In genomic region chr1:157138220-157139124, GRCh38 we compare ENCODE assay signal across 8 cellular contexts. TPM values are rescaled to one million over a fixed set of nuclear protein-coding genes. Genes with fewer than 3 reads are reported as not detected.
DNase-seq lines count a peak whose midpoint lies in the region; ATAC-seq and TF ChIP-seq lines count a peak whose summit lies in the region.

Gene ETV3 (minus strand): TSS chr1:157138395. CDS start chr1:157136352, 2,043 bp downstream.

- H3K79me2 ChIP-seq in fibroblast of lung (ENCODE audit: control insufficient read depth, insufficient read depth, low read length): peaks cover 31% of the 10 kb centered on the region

- H3K36me3 ChIP-seq in fibroblast of lung (ENCODE audit: control insufficient read depth, insufficient read depth, low read length): peaks cover 5% of the 10 kb centered on the region

- H3K27ac ChIP-seq in fibroblast of lung (ENCODE audit: insufficient read depth, low read length): peak within 1 kb of the TSS; percentile 76

- H3K4me1 Mint-ChIP-seq in activated T-helper 1 cell treated with anti-CD3 and anti-CD28 coated beads, Interleukin-12 subunit alpha, Interleukin-12 subunit beta, Interleukin-2, Interleukin-4 antibody, amounts not matched to agents 30 ng/mL and 10 ng/mL and 1 ng/mL, durations not matched to agents 14 hours and 24 hours and 36 hours (ENCODE audit: low read depth): peaks cover 71% of the 10 kb centered on the region
- peaks cover 28 to 62% (median 55%) of the 10 kb centered on the region in 4 donors for H3K4me1 Mint-ChIP-seq in naive thymus-derived CD8-positive, alpha-beta T cell
- H3K4me1 Mint-ChIP-seq in stimulated activated naive B cell treated with anti-CD40 and anti-IgM and Interleukin-4, amounts not matched to agents 10 μg/mL and 1 μg/mL and 100 μg/mL, for 72 hours: peaks cover 47 to 75% of the 10 kb centered on the region in 2 donors

- H3K27me3 ChIP-seq in fibroblast of lung (ENCODE audit: control insufficient read depth, insufficient read depth, low read length): no peaks in the 10 kb centered on the region

- H3K4me1 ChIP-seq in fibroblast of lung (ENCODE audit: control insufficient read depth, extremely low read depth, insufficient read depth, low read length): peaks cover 8% of the 10 kb centered on the region

- intact Hi-C loops in activated T-helper 1 cell treated with anti-CD3 and anti-CD28 coated beads, Interleukin-12 subunit alpha, Interleukin-12 subunit beta, Interleukin-2, Interleukin-4 antibody, amounts not matched to agents 30 ng/mL and 10 ng/mL and 1 ng/mL, durations not matched to agents 14 hours and 24 hours and 36 hours (cut with micrococcal nuclease): loop anchor here (5.0 to 10.0 kb wide), 3 partner anchors 324 to 1939 kb away; partner anchors contain the start of genes AIM2, MRPL24 and SH2D2A

- H3K9me3 Mint-ChIP-seq in activated T-helper 1 cell treated with anti-CD3 and anti-CD28 coated beads, Interleukin-12 subunit alpha, Interleukin-12 subunit beta, Interleukin-2, Interleukin-4 antibody, amounts not matched to agents 30 ng/mL and 10 ng/mL and 1 ng/mL, durations not matched to agents 14 hours and 24 hours and 36 hours: no peaks in the 10 kb centered on the region
- no peaks in the 10 kb centered on the region for H3K9me3 Mint-ChIP-seq in naive thymus-derived CD8-positive, alpha-beta T cell
- no peaks in the 10 kb centered on the region for H3K9me3 Mint-ChIP-seq in stimulated activated naive B cell treated with anti-CD40 and anti-IgM and Interleukin-4, amounts not matched to agents 10 μg/mL and 1 μg/mL and 100 μg/mL, for 72 hours

- no peaks in the 10 kb centered on the region for H3K9me3 ChIP-seq in fibroblast of lung (ENCODE audit: control insufficient read depth, insufficient read depth, low read depth, low read length)

- peak within 1 kb of the TSS; percentile 85 for H3K4me2 ChIP-seq in fibroblast of lung (ENCODE audit: extremely low read depth, insufficient read depth, low read length)

- H3K4me3 ChIP-seq in fibroblast of lung (replicated peaks in 1 of 4; ENCODE audit: control extremely low read depth in 1 of 4, insufficient read depth in 1 of 4, low read depth in 3 of 4, low read length in 4 of 4): peak within 1 kb of the TSS; percentile 62 to 99 (median 94)

- H3K9ac ChIP-seq in fibroblast of lung (ENCODE audit: insufficient read depth, low read length): peak within 1 kb of the TSS; percentile 92

- no peaks in the 10 kb centered on the region for H4K20me1 ChIP-seq in fibroblast of lung (ENCODE audit: control insufficient read depth, extremely low read depth, insufficient read depth, low read length)

- H3K4me3 Mint-ChIP-seq in activated T-helper 1 cell treated with anti-CD3 and anti-CD28 coated beads, Interleukin-12 subunit alpha, Interleukin-12 subunit beta, Interleukin-2, Interleukin-4 antibody, amounts not matched to agents 30 ng/mL and 10 ng/mL and 1 ng/mL, durations not matched to agents 14 hours and 24 hours and 36 hours: peak within 1 kb of the TSS; percentile 93
- peak within 1 kb of the TSS; percentile 88 to 97 (median 94) for H3K4me3 Mint-ChIP-seq in naive thymus-derived CD8-positive, alpha-beta T cell
- H3K4me3 Mint-ChIP-seq in stimulated activated naive B cell treated with anti-CD40 and anti-IgM and Interleukin-4, amounts not matched to agents 10 μg/mL and 1 μg/mL and 100 μg/mL, for 72 hours: peak within 1 kb of the TSS; percentile 97 to 99

- peaks cover under 1% of the 10 kb centered on the region for H3K27me3 Mint-ChIP-seq in activated T-helper 1 cell treated with anti-CD3 and anti-CD28 coated beads, Interleukin-12 subunit alpha, Interleukin-12 subunit beta, Interleukin-2, Interleukin-4 antibody, amounts not matched to agents 30 ng/mL and 10 ng/mL and 1 ng/mL, durations not matched to agents 14 hours and 24 hours and 36 hours (ENCODE audit: insufficient read depth)
- no peaks in the 10 kb centered on the region for H3K27me3 Mint-ChIP-seq in naive thymus-derived CD8-positive, alpha-beta T cell
- H3K27me3 Mint-ChIP-seq in stimulated activated naive B cell treated with anti-CD40 and anti-IgM and Interleukin-4, amounts not matched to agents 10 μg/mL and 1 μg/mL and 100 μg/mL, for 72 hours: no peaks in the 10 kb centered on the region

- TF ChIP-seq CTCF in fibroblast of lung (conservative IDR thresholded peaks at IDR 0.05 in 1 of 2, IDR thresholded peaks at IDR 0.05 in 1 of 2; ENCODE audit: low read depth in 1 of 2, low read length in 2 of 2): no peak

- peak; percentile 76 for ATAC-seq in GM21717 (IDR thresholded peaks at IDR 0.05; ENCODE audit: unreplicated experiment)
- peak; percentile 75 to 80 for ATAC-seq in naive thymus-derived CD8-positive, alpha-beta T cell
- ATAC-seq in stimulated activated naive B cell treated with anti-CD40 and anti-IgM and Interleukin-4, amounts not matched to agents 10 μg/mL and 1 μg/mL and 100 μg/mL, for 72 hours (replicated peaks): peak; percentile 75 to 79

- H2AFZ ChIP-seq in fibroblast of lung (ENCODE audit: low read length): peak within 1 kb of the TSS; percentile 47

- H3K27ac Mint-ChIP-seq in activated T-helper 1 cell treated with anti-CD3 and anti-CD28 coated beads, Interleukin-12 subunit alpha, Interleukin-12 subunit beta, Interleukin-2, Interleukin-4 antibody, amounts not matched to agents 30 ng/mL and 10 ng/mL and 1 ng/mL, durations not matched to agents 14 hours and 24 hours and 36 hours: peak within 1 kb of the TSS; percentile 93
- peak within 1 kb of the TSS; percentile 91 to 99 (median 97) for H3K27ac Mint-ChIP-seq in naive thymus-derived CD8-positive, alpha-beta T cell
- H3K27ac Mint-ChIP-seq in stimulated activated naive B cell treated with anti-CD40 and anti-IgM and Interleukin-4, amounts not matched to agents 10 μg/mL and 1 μg/mL and 100 μg/mL, for 72 hours: peak within 1 kb of the TSS; percentile 97

- DNase-seq in DMS53 (lab: John Stamatoyannopoulos, UW) (peak; percentile 97), KG1 (lab: John Stamatoyannopoulos, UW) (peak; percentile 75), RPMI7951 (ENCODE audit: low read depth) (peak; percentile 92), fibroblast of lung (ENCODE audit: low read depth in 2 of 2) (peak; percentile 87 to 94)
- peak; percentile 89 for DNase-seq in activated T-helper 1 cell treated with anti-CD3 and anti-CD28 coated beads, Interleukin-12 subunit alpha, Interleukin-12 subunit beta, Interleukin-2, Interleukin-4 antibody, amounts not matched to agents 30 ng/mL and 10 ng/mL and 1 ng/mL, durations not matched to agents 14 hours and 24 hours and 36 hours (ENCODE audit: low spot score)
- peak; percentile 76 to 92 (median 86) for DNase-seq in naive thymus-derived CD8-positive, alpha-beta T cell
- DNase-seq in stimulated activated naive B cell treated with anti-CD40 and anti-IgM and Interleukin-4, amounts not matched to agents 10 μg/mL and 1 μg/mL and 100 μg/mL, for 72 hours: peak; percentile 82

- H3K36me3 Mint-ChIP-seq in activated T-helper 1 cell treated with anti-CD3 and anti-CD28 coated beads, Interleukin-12 subunit alpha, Interleukin-12 subunit beta, Interleukin-2, Interleukin-4 antibody, amounts not matched to agents 30 ng/mL and 10 ng/mL and 1 ng/mL, durations not matched to agents 14 hours and 24 hours and 36 hours (ENCODE audit: low read depth): peaks cover 34% of the 10 kb centered on the region
- H3K36me3 Mint-ChIP-seq in naive thymus-derived CD8-positive, alpha-beta T cell: peaks cover 0 to 28% (median 11%) of the 10 kb centered on the region in 3 donors
- peaks cover 32 to 48% of the 10 kb centered on the region in 2 donors for H3K36me3 Mint-ChIP-seq in stimulated activated naive B cell treated with anti-CD40 and anti-IgM and Interleukin-4, amounts not matched to agents 10 μg/mL and 1 μg/mL and 100 μg/mL, for 72 hours

- POLR2A ChIA-PET in naive thymus-derived CD8-positive, alpha-beta T cell (lab: Charles Lee): interaction anchor here (0.5 to 1.6 kb wide), 7 partner anchors 8 to 90 kb away, joined by 3 to 10 read pairs (median 3); no protein-coding TSS in a partner anchor

RNA-seq across cellular contexts. Expression of gene ETV3, which starts in this region (rescaled TPM):
- 7.2 and 7.9 TPM in 2 replicates for total RNA-seq in RPMI7951 (2014; rRNA removed; shearing (Covaris generic))
- total RNA-seq in activated T-helper 1 cell treated with anti-CD3 and anti-CD28 coated beads, Interleukin-12 subunit alpha, Interleukin-12 subunit beta, Interleukin-2, Interleukin-4 antibody, amounts not matched to agents 30 ng/mL and 10 ng/mL and 1 ng/mL, durations not matched to agents 14 hours and 24 hours and 36 hours: 47.6 and 51.3 TPM in 2 replicates
- 11.3 and 11.4 TPM in 2 replicates for total RNA-seq in fibroblast of lung
- 8.9 and 9.9 TPM in 2 replicates for polyA plus RNA-seq in fibroblast of lung
- polyA plus RNA-seq in fibroblast of lung (2012): 7.7 and 9.9 TPM in 2 replicates
- 10.7 and 12.7 TPM in 2 replicates for polyA minus RNA-seq in fibroblast of lung (ENCODE audit: low replicate concordance)
- total RNA-seq in naive thymus-derived CD8-positive, alpha-beta T cell: 10 to 100 TPM; 26.6 to 29.8 TPM
- 10 to 100 TPM in 1 of 3 donors, 1 to 10 TPM in 2; 3.5 to 16.4 (median 7.0) TPM for polyA plus RNA-seq in naive thymus-derived CD8-positive, alpha-beta T cell

Comparison
In these comparisons a context has a peak if more than half of its experiments do, and no peak if none do; other contexts are left out.
1. Peak in every context shown above with its lines: DNase-seq, ATAC-seq, H3K4me3 ChIP-seq and H3K27ac ChIP-seq.